Comparison of ENCODE assay signal across 2 cellular contexts in genomic region chr9:136201609-136202448, GRCh38.
TF ChIP-seq lines count a peak whose summit lies in the region.

No MANE protein-coding gene starts in this region.

TF ChIP-seq in HEK293, 187 proteins besides CTCF, POLR2A, EP300 and RAD21:
- TF ChIP-seq ZNF280D (tag by site-specific recombination; IDR thresholded peaks at IDR 0.05), result no peak
- no peak for TF ChIP-seq ZNF488 (tag by site-specific recombination; IDR thresholded peaks at IDR 0.05)
- TF ChIP-seq, protein P1, sequence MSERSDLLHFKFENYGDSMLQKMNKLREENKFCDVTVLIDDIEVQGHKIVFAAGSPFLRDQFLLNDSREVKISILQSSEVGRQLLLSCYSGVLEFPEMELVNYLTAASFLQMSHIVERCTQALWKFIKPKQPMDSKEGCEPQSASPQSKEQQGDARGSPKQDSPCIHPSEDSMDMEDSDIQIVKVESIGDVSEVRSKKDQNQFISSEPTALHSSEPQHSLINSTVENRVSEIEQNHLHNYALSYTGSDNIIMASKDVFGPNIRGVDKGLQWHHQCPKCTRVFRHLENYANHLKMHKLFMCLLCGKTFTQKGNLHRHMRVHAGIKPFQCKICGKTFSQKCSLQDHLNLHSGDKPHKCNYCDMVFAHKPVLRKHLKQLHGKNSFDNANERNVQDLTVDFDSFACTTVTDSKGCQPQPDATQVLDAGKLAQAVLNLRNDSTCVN (tag by site-specific recombination; optimal IDR thresholded peaks at IDR 0.05), result peak; percentile 30
- TF ChIP-seq ZNF239 (tag by site-specific recombination; IDR thresholded peaks at IDR 0.05), result no peak
- peak; percentile 44; the same call in 1 of the 2 replicates for TF ChIP-seq ZFP69B (tag by site-specific recombination; IDR thresholded peaks at IDR 0.05)
- no peak for TF ChIP-seq SALL2 (tag by site-specific recombination; IDR thresholded peaks at IDR 0.05; ENCODE audit: borderline replicate concordance)
- no peak for TF ChIP-seq ZNF114 (tag by site-specific recombination; IDR thresholded peaks at IDR 0.05)
- no peak for TF ChIP-seq ZNF211 (tag by site-specific recombination; IDR thresholded peaks at IDR 0.05; ENCODE audit: low read depth)
- TF ChIP-seq REST (tag by site-specific recombination; IDR thresholded peaks at IDR 0.05), result peak; percentile 78
- peak; percentile 10; the same call in 1 of the 2 replicates for TF ChIP-seq GLIS2 (tag by site-specific recombination; IDR thresholded peaks at IDR 0.05)

TF ChIP-seq in HepG2, 621 proteins besides CTCF, POLR2A, EP300 and RAD21 (continued from another document and continues in another):
- TF ChIP-seq ZBTB43 (CRISPR knock-in tag; conservative IDR thresholded peaks at IDR 0.05), result 0 out of 2 replicates have a peak, but pooled peaks have one; percentile 31
- 0 out of 2 replicates have a peak, but pooled peaks have one; percentile 38 for TF ChIP-seq E2F5 (CRISPR knock-in tag; conservative IDR thresholded peaks at IDR 0.05)
- TF ChIP-seq HNRNPH1 (optimal IDR thresholded peaks at IDR 0.05; ENCODE audit: low read depth, low read length), result no peak
- no peak for TF ChIP-seq ZFP90 (CRISPR knock-in tag; IDR thresholded peaks at IDR 0.05; ENCODE audit: borderline replicate concordance)
- TF ChIP-seq SALL1 (CRISPR knock-in tag; IDR thresholded peaks at IDR 0.05), result peak; percentile 48; the same call in 1 of the 2 replicates
- TF ChIP-seq ZNF547 (CRISPR knock-in tag; IDR thresholded peaks at IDR 0.05), result peak; percentile 39; the same call in 1 of the 2 replicates
- no peak for TF ChIP-seq ZNF510 (CRISPR knock-in tag; IDR thresholded peaks at IDR 0.05; ENCODE audit: low read depth)
- no peak for TF ChIP-seq HCFC1 (IDR thresholded peaks at IDR 0.05; ENCODE audit: low read depth, low read length)
- 0 out of 2 replicates have a peak, but pooled peaks have one; percentile 31 for TF ChIP-seq TSC22D2 (CRISPR knock-in tag; IDR thresholded peaks at IDR 0.05; ENCODE audit: borderline replicate concordance)
- TF ChIP-seq AKNA (CRISPR knock-in tag; IDR thresholded peaks at IDR 0.05; ENCODE audit: borderline replicate concordance), result no peak
- TF ChIP-seq CENPX (CRISPR knock-in tag; IDR thresholded peaks at IDR 0.05), result no peak
- no peak for TF ChIP-seq NFKBIZ (CRISPR knock-in tag; IDR thresholded peaks at IDR 0.05)
- peak; percentile 18; the same call in 1 of the 2 replicates for TF ChIP-seq ZNF607 (CRISPR knock-in tag; IDR thresholded peaks at IDR 0.05; ENCODE audit: borderline replicate concordance)
- no peak for TF ChIP-seq U2AF2 (IDR thresholded peaks at IDR 0.05; ENCODE audit: low read depth, low read length)
- TF ChIP-seq, protein P2, sequence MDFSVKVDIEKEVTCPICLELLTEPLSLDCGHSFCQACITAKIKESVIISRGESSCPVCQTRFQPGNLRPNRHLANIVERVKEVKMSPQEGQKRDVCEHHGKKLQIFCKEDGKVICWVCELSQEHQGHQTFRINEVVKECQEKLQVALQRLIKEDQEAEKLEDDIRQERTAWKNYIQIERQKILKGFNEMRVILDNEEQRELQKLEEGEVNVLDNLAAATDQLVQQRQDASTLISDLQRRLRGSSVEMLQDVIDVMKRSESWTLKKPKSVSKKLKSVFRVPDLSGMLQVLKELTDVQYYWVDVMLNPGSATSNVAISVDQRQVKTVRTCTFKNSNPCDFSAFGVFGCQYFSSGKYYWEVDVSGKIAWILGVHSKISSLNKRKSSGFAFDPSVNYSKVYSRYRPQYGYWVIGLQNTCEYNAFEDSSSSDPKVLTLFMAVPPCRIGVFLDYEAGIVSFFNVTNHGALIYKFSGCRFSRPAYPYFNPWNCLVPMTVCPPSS (IDR thresholded peaks at IDR 0.05), result no peak
- no peak for TF ChIP-seq ZNF746 (CRISPR knock-in tag; IDR thresholded peaks at IDR 0.05)
- peak; percentile 47; the same call in 1 of the 2 replicates for TF ChIP-seq ARNT2 (CRISPR knock-in tag; IDR thresholded peaks at IDR 0.05; ENCODE audit: low read depth)
- TF ChIP-seq ZNF274 (CRISPR knock-in tag; IDR thresholded peaks at IDR 0.05), result no peak
- TF ChIP-seq REST (IDR thresholded peaks at IDR 0.05; ENCODE audit: borderline replicate concordance in 1 of 2, low read depth in 1 of 2, low read length in 2 of 2), result peak; percentile 92 to 95
- TF ChIP-seq ZBTB38 (CRISPR knock-in tag; IDR thresholded peaks at IDR 0.05), result peak; percentile 33; the same call in 1 of the 2 replicates
- TF ChIP-seq, protein P3, sequence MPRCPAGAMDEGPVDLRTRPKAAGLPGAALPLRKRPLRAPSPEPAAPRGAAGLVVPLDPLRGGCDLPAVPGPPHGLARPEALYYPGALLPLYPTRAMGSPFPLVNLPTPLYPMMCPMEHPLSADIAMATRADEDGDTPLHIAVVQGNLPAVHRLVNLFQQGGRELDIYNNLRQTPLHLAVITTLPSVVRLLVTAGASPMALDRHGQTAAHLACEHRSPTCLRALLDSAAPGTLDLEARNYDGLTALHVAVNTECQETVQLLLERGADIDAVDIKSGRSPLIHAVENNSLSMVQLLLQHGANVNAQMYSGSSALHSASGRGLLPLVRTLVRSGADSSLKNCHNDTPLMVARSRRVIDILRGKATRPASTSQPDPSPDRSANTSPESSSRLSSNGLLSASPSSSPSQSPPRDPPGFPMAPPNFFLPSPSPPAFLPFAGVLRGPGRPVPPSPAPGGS (CRISPR knock-in tag; IDR thresholded peaks at IDR 0.05), result 0 out of 2 replicates have a peak, but pooled peaks have one; percentile 55
- no peak for TF ChIP-seq AGO2 (optimal IDR thresholded peaks at IDR 0.05; ENCODE audit: low read depth, low read length)
- TF ChIP-seq CBX1 (IDR thresholded peaks at IDR 0.05; ENCODE audit: low read depth), result no peak
- 0 out of 2 replicates have a peak, but pooled peaks have one; percentile 61 for TF ChIP-seq HES4 (CRISPR knock-in tag; IDR thresholded peaks at IDR 0.05; ENCODE audit: borderline replicate concordance)
- TF ChIP-seq ZSCAN21 (CRISPR knock-in tag; IDR thresholded peaks at IDR 0.05; ENCODE audit: borderline replicate concordance), result peak; percentile 27; the same call in 1 of the 2 replicates
- no peak for TF ChIP-seq MIXL1 (CRISPR knock-in tag; IDR thresholded peaks at IDR 0.05)
- TF ChIP-seq ZUFSP (CRISPR knock-in tag; IDR thresholded peaks at IDR 0.05; ENCODE audit: borderline replicate concordance), result no peak
- TF ChIP-seq, protein P4, sequence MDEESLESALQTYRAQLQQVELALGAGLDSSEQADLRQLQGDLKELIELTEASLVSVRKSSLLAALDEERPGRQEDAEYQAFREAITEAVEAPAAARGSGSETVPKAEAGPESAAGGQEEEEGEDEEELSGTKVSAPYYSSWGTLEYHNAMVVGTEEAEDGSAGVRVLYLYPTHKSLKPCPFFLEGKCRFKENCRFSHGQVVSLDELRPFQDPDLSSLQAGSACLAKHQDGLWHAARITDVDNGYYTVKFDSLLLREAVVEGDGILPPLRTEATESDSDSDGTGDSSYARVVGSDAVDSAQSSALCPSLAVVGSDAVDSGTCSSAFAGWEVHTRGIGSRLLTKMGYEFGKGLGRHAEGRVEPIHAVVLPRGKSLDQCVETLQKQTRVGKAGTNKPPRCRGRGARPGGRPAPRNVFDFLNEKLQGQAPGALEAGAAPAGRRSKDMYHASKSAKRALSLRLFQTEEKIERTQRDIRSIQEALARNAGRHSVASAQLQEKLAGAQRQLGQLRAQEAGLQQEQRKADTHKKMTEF (CRISPR knock-in tag; IDR thresholded peaks at IDR 0.05), result no peak
- peak; percentile 56; the same call in 1 of the 2 replicates for TF ChIP-seq EHMT2 (IDR thresholded peaks at IDR 0.05; ENCODE audit: borderline replicate concordance, low read depth, low read length)
- no peak for TF ChIP-seq ZBTB34 (CRISPR knock-in tag; IDR thresholded peaks at IDR 0.05)
- TF ChIP-seq MXD3 (CRISPR knock-in tag; IDR thresholded peaks at IDR 0.05), result no peak
- no peak for TF ChIP-seq HNRNPLL (IDR thresholded peaks at IDR 0.05; ENCODE audit: low read depth, low read length, poor library complexity, severe bottlenecking)
